In the genomic region with DNA sequence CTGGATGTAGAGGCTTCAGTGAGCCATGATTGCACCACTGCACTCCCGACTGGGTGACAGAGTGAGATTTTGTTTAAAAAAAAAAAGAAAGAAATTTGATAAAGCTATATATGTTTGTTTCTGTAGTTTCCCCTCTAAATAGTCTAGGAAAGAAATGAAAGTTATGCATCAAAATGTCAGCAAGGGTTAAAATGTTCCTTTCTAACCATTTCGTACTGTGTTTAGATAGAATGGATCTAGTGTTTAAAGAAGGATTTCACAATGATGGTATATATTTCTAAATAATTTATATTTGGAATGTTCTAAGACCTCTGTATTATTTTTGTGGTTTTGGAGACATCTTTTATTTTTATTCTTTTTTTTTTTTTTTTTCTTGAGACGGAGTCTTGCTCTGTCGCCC, we compare ENCODE assay signal across 22 cellular contexts.
"Had no signal": no experiment of that assay in that cellular context is flagged by ENCODE, and none has a peak within 500 bp of the region (broad histone marks: within the 10 kb centered on the region; RNA-seq: fewer than 3 reads in every experiment).

No MANE protein-coding gene starts in this region.

- DNase-seq: KBM-7, MV-4-11, NCI-H1048, NCI-H1105, NCI-H1417, NCI-H1436 treated with DMSO at 0.1 percent for 48 hours, NCI-H1694 treated with DMSO at 0.1 percent for 48 hours, NCI-H1930, NCI-H2081, NCI-H2107, NCI-H2227 treated with DMSO at 0.1 percent for 48 hours, NCI-H446, NCI-H510A, NCI-H524 treated with DMSO at 0.1 percent for 48 hours, NCI-H69, NCI-H774, Right ventricle myocardium superior, RPMI8226, SIG-M5, SK-N-SH, SW 1271 had no signal

- H3K4me3 ChIP-seq: SJSA1 had no signal
